8 cellular contexts compared by ENCODE assay signal in the genomic region with DNA sequence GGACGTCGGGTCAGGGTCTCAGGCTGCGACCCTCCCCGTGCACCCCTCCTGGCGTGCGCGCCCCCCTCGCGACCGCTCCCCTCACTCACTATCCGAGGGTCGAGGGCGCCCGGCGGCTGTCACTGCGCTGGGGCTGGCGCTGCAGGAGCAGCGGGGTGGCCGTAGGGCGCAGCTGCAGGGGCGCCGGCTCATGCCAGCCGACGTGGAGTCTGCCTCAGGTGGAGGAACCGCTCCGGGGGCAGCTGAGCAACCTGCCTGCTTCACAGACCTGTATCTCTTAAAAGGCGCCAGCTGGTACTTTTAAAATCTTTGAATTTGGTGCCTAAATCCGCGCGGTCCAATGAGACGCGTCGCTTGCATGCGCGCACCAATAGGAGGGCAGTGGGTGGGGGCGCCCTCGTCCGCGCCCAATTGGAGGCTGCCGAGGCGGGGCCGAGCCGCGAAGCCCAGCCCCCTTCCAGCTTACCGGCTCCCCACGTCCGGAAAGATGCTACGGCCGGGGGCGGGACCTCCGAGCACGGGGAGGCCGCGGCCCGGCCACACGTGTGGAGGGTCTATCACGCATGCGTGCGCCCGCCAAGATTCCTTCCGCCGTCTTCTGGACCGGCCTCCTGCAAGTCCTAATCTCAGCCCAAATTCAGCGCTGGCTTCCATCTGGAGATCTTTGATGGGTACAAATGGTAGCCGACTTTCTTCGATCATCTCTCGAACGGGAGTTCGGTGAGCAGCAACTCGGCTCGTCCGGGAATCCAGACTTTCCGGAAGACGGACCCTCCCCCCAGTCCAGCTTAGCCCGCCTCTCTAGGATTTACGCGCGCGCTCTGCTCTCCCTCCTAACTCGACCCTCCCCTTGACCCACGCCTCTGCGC.
DNase-seq lines count a peak whose midpoint lies in the region; ATAC-seq and TF ChIP-seq lines count a peak whose summit lies in the region.

A gene with protein sequence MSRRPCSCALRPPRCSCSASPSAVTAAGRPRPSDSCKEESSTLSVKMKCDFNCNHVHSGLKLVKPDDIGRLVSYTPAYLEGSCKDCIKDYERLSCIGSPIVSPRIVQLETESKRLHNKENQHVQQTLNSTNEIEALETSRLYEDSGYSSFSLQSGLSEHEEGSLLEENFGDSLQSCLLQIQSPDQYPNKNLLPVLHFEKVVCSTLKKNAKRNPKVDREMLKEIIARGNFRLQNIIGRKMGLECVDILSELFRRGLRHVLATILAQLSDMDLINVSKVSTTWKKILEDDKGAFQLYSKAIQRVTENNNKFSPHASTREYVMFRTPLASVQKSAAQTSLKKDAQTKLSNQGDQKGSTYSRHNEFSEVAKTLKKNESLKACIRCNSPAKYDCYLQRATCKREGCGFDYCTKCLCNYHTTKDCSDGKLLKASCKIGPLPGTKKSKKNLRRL (minus strand): TSS at position 274 of the 869 bp plus-strand sequence. CDS start 82 bp downstream, at position 192.

- peak; percentile 90 for ATAC-seq in stimulated activated naive CD8-positive, alpha-beta T cell treated with anti-CD3 and anti-CD28 coated beads, Interleukin-15, amount 100 ng/mL, for 72 hours

- no peaks in the 10 kb centered on the region for H4K20me1 ChIP-seq in MM.1S (ENCODE audit: insufficient read depth, low read length)

- peak within 1 kb of the TSS; percentile 99 for H3K4me3 Mint-ChIP-seq in nephron progenitor cell
- peak within 1 kb of the TSS; percentile 88 for H3K4me3 Mint-ChIP-seq in stimulated activated naive CD8-positive, alpha-beta T cell treated with anti-CD3 and anti-CD28 coated beads, Interleukin-15, amount 100 ng/mL, for 72 hours

- no peaks in the 10 kb centered on the region for H3K27me3 Mint-ChIP-seq in nephron progenitor cell (ENCODE audit: low read depth, poor library complexity)
- H3K27me3 Mint-ChIP-seq in stimulated activated naive CD8-positive, alpha-beta T cell treated with anti-CD3 and anti-CD28 coated beads, Interleukin-15, amount 100 ng/mL, for 72 hours, result no peaks in the 10 kb centered on the region

- in situ Hi-C loops in HAP-1 (cut with MboI; ENCODE audit: low sequenced_read_pairs), result loop anchor here (25.0 kb wide), 1 partner anchor 1521 kb away; a partner anchor contains a TSS

- H3K9me2 ChIP-seq in MM.1S (replicated peaks; ENCODE audit: insufficient read depth, low read length), result no peaks in the 10 kb centered on the region

- TF ChIP-seq CTCF in MM.1S (IDR thresholded peaks at IDR 0.05; ENCODE audit: low read length) (no peak), nephron progenitor cell (IDR thresholded peaks at IDR 0.05) (no peak)

- H3K9ac ChIP-seq in ES-I3 (ENCODE audit: low read depth, low read length) (peak within 1 kb of the TSS; percentile 99), MM.1S (ENCODE audit: low read length) (peak within 1 kb of the TSS; percentile 98)

- H3K9me3 ChIP-seq in ES-I3 (ENCODE audit: control insufficient read depth, insufficient read depth, low read length) (no peaks in the 10 kb centered on the region), HAP-1 (no peaks in the 10 kb centered on the region), MM.1S (replicated peaks; ENCODE audit: insufficient read depth, low read length) (no peaks in the 10 kb centered on the region)

- DNase-seq in HAP-1 (ENCODE audit: low spot score in 2 of 2), result peak; percentile 94 to 97
- DNase-seq in MM.1S, result peak; percentile 93
- DNase-seq in SIG-M5 (lab: John Stamatoyannopoulos, UW), result peak; percentile 59
- DNase-seq in activated gamma-delta T cell (lab: John Stamatoyannopoulos, UW), result peak; percentile 96
- peak; percentile 98 for DNase-seq in fibroblast of the conjunctiva (ENCODE audit: low read depth)
- DNase-seq in nephron progenitor cell, result peak; percentile 97
- DNase-seq in stimulated activated naive CD8-positive, alpha-beta T cell treated with anti-CD3 and anti-CD28 coated beads, Interleukin-15, amount 100 ng/mL, for 72 hours, result peak; percentile 97 to 98

- peak within 1 kb of the TSS; percentile 69 for H2AFZ ChIP-seq in MM.1S (ENCODE audit: low read length)

- peak within 1 kb of the TSS; percentile 100 for H3K27ac Mint-ChIP-seq in nephron progenitor cell
- H3K27ac Mint-ChIP-seq in stimulated activated naive CD8-positive, alpha-beta T cell treated with anti-CD3 and anti-CD28 coated beads, Interleukin-15, amount 100 ng/mL, for 72 hours, result peak within 1 kb of the TSS; percentile 95 to 98

- peaks cover 47% of the 10 kb centered on the region for H3K4me1 Mint-ChIP-seq in nephron progenitor cell
- H3K4me1 Mint-ChIP-seq in stimulated activated naive CD8-positive, alpha-beta T cell treated with anti-CD3 and anti-CD28 coated beads, Interleukin-15, amount 100 ng/mL, for 72 hours, result peaks cover 37% of the 10 kb centered on the region

- peak within 1 kb of the TSS; percentile 72 for H3K4me3 ChIP-seq in HAP-1
- peak within 1 kb of the TSS; percentile 80 for H3K4me3 ChIP-seq in MM.1S (ENCODE audit: low read length)

- H3K9me3 Mint-ChIP-seq in nephron progenitor cell, result no peaks in the 10 kb centered on the region
- H3K9me3 Mint-ChIP-seq in stimulated activated naive CD8-positive, alpha-beta T cell treated with anti-CD3 and anti-CD28 coated beads, Interleukin-15, amount 100 ng/mL, for 72 hours, result no peaks in the 10 kb centered on the region

- H3K79me2 ChIP-seq in MM.1S (ENCODE audit: low read length), result peaks cover 80% of the 10 kb centered on the region

- peaks cover 10% of the 10 kb centered on the region for H3K4me1 ChIP-seq in ES-I3 (ENCODE audit: insufficient read depth, low read length)
- H3K4me1 ChIP-seq in HAP-1, result peaks cover 26% of the 10 kb centered on the region
- no peaks in the 10 kb centered on the region for H3K4me1 ChIP-seq in MM.1S (ENCODE audit: low read length)

- H3K36me3 Mint-ChIP-seq in nephron progenitor cell (ENCODE audit: low read depth), result peaks cover 33% of the 10 kb centered on the region

- H3F3A ChIP-seq in MM.1S (ENCODE audit: insufficient read depth, low read length), result 0 out of 2 replicates have a peak, but pooled peaks cover 7% of the 10 kb centered on the region

- H3K27ac ChIP-seq in MM.1S (ENCODE audit: low read length), result peak within 1 kb of the TSS; percentile 92

- peak within 1 kb of the TSS; percentile 78 for H3K4me2 ChIP-seq in MM.1S (ENCODE audit: low read depth, low read length)

- no peaks in the 10 kb centered on the region for H3K27me3 ChIP-seq in HAP-1 (ENCODE audit: low read depth)
- H3K27me3 ChIP-seq in MM.1S (replicated peaks; ENCODE audit: insufficient read depth, low read length), result no peaks in the 10 kb centered on the region

- H3K36me3 ChIP-seq in ES-I3 (ENCODE audit: insufficient read depth, low read length) (no peaks in the 10 kb centered on the region; the same call in 1 of the 2 replicates), HAP-1 (replicated peaks) (peaks cover 16% of the 10 kb centered on the region), MM.1S (replicated peaks; ENCODE audit: insufficient read depth, low read length) (no peaks in the 10 kb centered on the region; the same call in 1 of the 2 replicates)

Comparison
In these comparisons a context has a peak if more than half of its experiments do, and no peak if none do; other contexts are left out.
1. Peak in every context shown above with its lines: DNase-seq, ATAC-seq, H3K4me3 ChIP-seq and H3K27ac ChIP-seq.